In genomic region chr6:154653853-154654252, GRCh38 we compare ENCODE assay signal across 2 cellular contexts.
TF ChIP-seq lines count a peak whose summit lies in the region.

No MANE protein-coding gene starts in this region.

TF ChIP-seq in liver, 16 proteins besides CTCF, POLR2A, EP300 and RAD21 (continued from another document):
- TF ChIP-seq REST (IDR thresholded peaks at IDR 0.05) (no peak), RXRA (IDR thresholded peaks at IDR 0.05) (no peak), ZBTB33 (IDR thresholded peaks at IDR 0.05) (no peak), JUND (IDR thresholded peaks at IDR 0.05) (peak in 1 of 2 donors; percentile 34), MAX (IDR thresholded peaks at IDR 0.05) (no peak), FOXA1 (IDR thresholded peaks at IDR 0.05) (no peak), NR2F2 (IDR thresholded peaks at IDR 0.05) (peak; percentile 18), SP1 (IDR thresholded peaks at IDR 0.05) (peak; percentile 33), YY1 (IDR thresholded peaks at IDR 0.05) (no peak), HNF4G (IDR thresholded peaks at IDR 0.05) (no peak), EGR1 (IDR thresholded peaks at IDR 0.05; ENCODE audit: low read depth in 2 of 2) (no peak), FOXA2 (IDR thresholded peaks at IDR 0.05) (no peak), TAF1 (conservative IDR thresholded peaks at IDR 0.05) (no peak), GABPA (IDR thresholded peaks at IDR 0.05 in 1 of 2, conservative IDR thresholded peaks at IDR 0.05 in 1 of 2) (no peak)
- TF ChIP-seq, protein P1, sequence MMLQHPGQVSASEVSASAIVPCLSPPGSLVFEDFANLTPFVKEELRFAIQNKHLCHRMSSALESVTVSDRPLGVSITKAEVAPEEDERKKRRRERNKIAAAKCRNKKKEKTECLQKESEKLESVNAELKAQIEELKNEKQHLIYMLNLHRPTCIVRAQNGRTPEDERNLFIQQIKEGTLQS (IDR thresholded peaks at IDR 0.05) = no peak

TF ChIP-seq in HepG2, 621 proteins besides CTCF, POLR2A, EP300 and RAD21 (continued from another document):
- TF ChIP-seq KIAA2018 (CRISPR knock-in tag; IDR thresholded peaks at IDR 0.05; ENCODE audit: borderline replicate concordance) (no peak), EEA1 (CRISPR knock-in tag; IDR thresholded peaks at IDR 0.05; ENCODE audit: borderline replicate concordance) (no peak), MAFF (IDR thresholded peaks at IDR 0.05; ENCODE audit: low read depth, low read length) (no peak), ZNF251 (CRISPR knock-in tag; IDR thresholded peaks at IDR 0.05) (no peak), PAX8 (CRISPR knock-in tag; IDR thresholded peaks at IDR 0.05; ENCODE audit: borderline replicate concordance) (no peak)
- TF ChIP-seq, protein P2, sequence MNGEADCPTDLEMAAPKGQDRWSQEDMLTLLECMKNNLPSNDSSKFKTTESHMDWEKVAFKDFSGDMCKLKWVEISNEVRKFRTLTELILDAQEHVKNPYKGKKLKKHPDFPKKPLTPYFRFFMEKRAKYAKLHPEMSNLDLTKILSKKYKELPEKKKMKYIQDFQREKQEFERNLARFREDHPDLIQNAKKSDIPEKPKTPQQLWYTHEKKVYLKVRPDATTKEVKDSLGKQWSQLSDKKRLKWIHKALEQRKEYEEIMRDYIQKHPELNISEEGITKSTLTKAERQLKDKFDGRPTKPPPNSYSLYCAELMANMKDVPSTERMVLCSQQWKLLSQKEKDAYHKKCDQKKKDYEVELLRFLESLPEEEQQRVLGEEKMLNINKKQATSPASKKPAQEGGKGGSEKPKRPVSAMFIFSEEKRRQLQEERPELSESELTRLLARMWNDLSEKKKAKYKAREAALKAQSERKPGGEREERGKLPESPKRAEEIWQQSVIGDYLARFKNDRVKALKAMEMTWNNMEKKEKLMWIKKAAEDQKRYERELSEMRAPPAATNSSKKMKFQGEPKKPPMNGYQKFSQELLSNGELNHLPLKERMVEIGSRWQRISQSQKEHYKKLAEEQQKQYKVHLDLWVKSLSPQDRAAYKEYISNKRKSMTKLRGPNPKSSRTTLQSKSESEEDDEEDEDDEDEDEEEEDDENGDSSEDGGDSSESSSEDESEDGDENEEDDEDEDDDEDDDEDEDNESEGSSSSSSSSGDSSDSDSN (CRISPR knock-in tag; IDR thresholded peaks at IDR 0.05) = no peak
